In the genomic region with DNA sequence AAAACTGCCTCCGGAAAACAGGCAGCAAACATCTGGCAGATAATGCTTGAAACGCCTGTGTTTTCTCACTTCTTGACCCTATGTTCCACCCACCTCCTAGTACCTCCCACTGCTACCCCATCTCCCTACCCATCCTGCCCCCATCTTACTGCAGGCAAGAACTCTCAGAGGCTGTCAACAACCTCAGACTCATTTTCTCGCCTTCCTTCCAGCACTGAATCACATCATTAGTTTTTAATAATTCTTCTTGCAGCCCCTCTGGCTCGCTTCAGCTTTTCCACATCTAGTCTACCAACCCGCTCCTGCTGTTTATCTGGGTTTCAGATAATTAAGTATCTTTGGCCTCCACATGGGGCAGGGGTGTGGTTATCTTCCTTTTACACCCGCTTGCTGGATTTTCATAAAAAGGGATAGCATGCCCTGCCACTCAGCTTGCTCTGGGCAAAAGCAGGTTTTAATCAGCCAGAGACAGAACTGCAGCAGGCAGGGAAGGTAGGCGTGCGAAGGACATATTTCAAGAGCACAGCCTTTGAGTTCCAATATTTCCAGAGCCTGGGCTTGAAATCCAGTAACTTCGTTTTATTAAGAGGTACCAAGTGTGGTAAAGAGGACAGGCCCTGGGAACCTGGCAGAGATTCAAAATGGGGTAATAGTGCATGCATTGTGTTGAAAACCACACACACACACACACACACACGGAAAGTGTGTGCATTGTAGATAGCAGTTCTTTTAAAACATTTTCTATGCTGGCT, we compare ENCODE assay signal across 12 cellular contexts.
DNase-seq lines count a peak whose midpoint lies in the region; ATAC-seq and TF ChIP-seq lines count a peak whose summit lies in the region.
"Had no signal": no experiment of that assay in that cellular context is flagged by ENCODE, and none has a peak within 500 bp of the region (broad histone marks: within the 10 kb centered on the region; RNA-seq: fewer than 3 reads in every experiment).

No MANE protein-coding gene starts in this region.

- no peak overlapping the region for H3K14ac ChIP-seq in mesenchymal stem cell (ENCODE audit: low read length in 2 of 2)

- peak overlapping the region; percentile 32 for H3K9ac ChIP-seq in mesenchymal stem cell (ENCODE audit: low read length)

- H3K9me3 ChIP-seq in esophagus (ENCODE audit: control insufficient read depth in 2 of 2, insufficient read depth in 1 of 2, low read depth in 1 of 2, low read length in 1 of 2) (no peaks in the 10 kb centered on the region), mesenchymal stem cell (ENCODE audit: control insufficient read depth, low read length) (no peaks in the 10 kb centered on the region), upper lobe of right lung (no peaks in the 10 kb centered on the region)

- H2AK5ac ChIP-seq in mesenchymal stem cell (ENCODE audit: low read length, severe bottlenecking) = no peak overlapping the region

- 62 to 65% methylated on average over 10 of the region's 10 CpGs for WGBS in esophagus, 2 donors
- 58% methylated on average over 8 of the region's 10 CpGs for WGBS in mesenchymal stem cell

- no peaks in the 10 kb centered on the region for H3K9me3 Mint-ChIP-seq in activated naive CD4-positive, alpha-beta T cell treated with anti-CD3 and anti-CD28 coated beads, Interleukin-2, amount 50 U/mL, for 24 hours

- H3K27ac ChIP-seq in esophagus (ENCODE audit: low read depth in 2 of 2, low read length in 1 of 2) = peak overlapping the region; percentile 42 to 45
- H3K27ac ChIP-seq in mesenchymal stem cell (ENCODE audit: low read length, poor library complexity, severe bottlenecking) = no peak overlapping the region
- peak overlapping the region; percentile 40 for H3K27ac ChIP-seq in upper lobe of right lung

- no peak for ATAC-seq in upper lobe of right lung
- no peak for ATAC-seq in HG02678 (IDR thresholded peaks at IDR 0.05; ENCODE audit: unreplicated experiment)
- no peak for ATAC-seq in HG03175 (IDR thresholded peaks at IDR 0.05; ENCODE audit: unreplicated experiment)
- ATAC-seq: naive thymus-derived CD8-positive, alpha-beta T cell had no signal

- no peak overlapping the region for H3K4ac ChIP-seq in mesenchymal stem cell (ENCODE audit: low read depth in 1 of 2, low read length in 2 of 2)

- H3K27me3 ChIP-seq in esophagus (ENCODE audit: control insufficient read depth in 1 of 2, insufficient read depth in 2 of 2, low read length in 2 of 2) = no peaks in the 10 kb centered on the region
- H3K27me3 ChIP-seq in mesenchymal stem cell (ENCODE audit: control insufficient read depth in 1 of 2, insufficient read depth in 1 of 2, low read length in 2 of 2) = no peaks in the 10 kb centered on the region
- H3K27me3 ChIP-seq in upper lobe of right lung = no peaks in the 10 kb centered on the region

- H2BK15ac ChIP-seq in mesenchymal stem cell (ENCODE audit: low read depth, poor library complexity, severe bottlenecking) = no peak overlapping the region

- no peak overlapping the region for H4K91ac ChIP-seq in mesenchymal stem cell (ENCODE audit: low read length)

- H3K36me3 ChIP-seq in esophagus (ENCODE audit: control insufficient read depth in 2 of 2, insufficient read depth in 2 of 2, low read length in 1 of 2) = no peaks in the 10 kb centered on the region
- peaks cover 5 to 62% of the 10 kb centered on the region in 2 experiments for H3K36me3 ChIP-seq in mesenchymal stem cell (ENCODE audit: control insufficient read depth in 1 of 2, insufficient read depth in 2 of 2, low read depth in 1 of 2, low read length in 2 of 2)
- no peaks in the 10 kb centered on the region for H3K36me3 ChIP-seq in upper lobe of right lung

- no peak overlapping the region for H2BK120ac ChIP-seq in mesenchymal stem cell (ENCODE audit: low read depth, low read length)

- H3K79me1 ChIP-seq in mesenchymal stem cell (replicated peaks; ENCODE audit: low read length, poor library complexity, severe bottlenecking) = peaks cover 29% of the 10 kb centered on the region

- H3K36me3 Mint-ChIP-seq in activated naive CD4-positive, alpha-beta T cell treated with anti-CD3 and anti-CD28 coated beads, Interleukin-2, amount 50 U/mL, for 24 hours = no peaks in the 10 kb centered on the region
- H3K36me3 Mint-ChIP-seq: naive thymus-derived CD8-positive, alpha-beta T cell had no signal

- no peak overlapping the region for H3K23ac ChIP-seq in mesenchymal stem cell (ENCODE audit: low read length in 2 of 2)

- intact Hi-C loops in upper lobe of right lung (cut with DNase I) = no loop called here

- H3K4me1 Mint-ChIP-seq in activated naive CD4-positive, alpha-beta T cell treated with anti-CD3 and anti-CD28 coated beads, Interleukin-2, amount 50 U/mL, for 24 hours = peaks cover 22% of the 10 kb centered on the region

- DNase-seq in activated naive CD4-positive, alpha-beta T cell (lab: John Stamatoyannopoulos, UW) = no peak
- DNase-seq in mesenchymal stem cell (peak; percentile 43), upper lobe of right lung (no peak), NCI-H187 treated with DMSO at 0.1 percent for 48 hours (lab: John Stamatoyannopoulos, UW) (no peak)
- DNase-seq: activated CD4-positive, alpha-beta T cell treated with anti-CD3 and anti-CD28 coated beads for 1 hour; naive thymus-derived CD8-positive, alpha-beta T cell; SHP77; stimulated activated CD4-positive, alpha-beta T cell treated with anti-CD3 and anti-CD28 coated beads, Interleukin-12 subunit alpha, Interleukin-12 subunit beta, amount 100 ng/mL, for 4 hours had no signal

- H3K4me3 Mint-ChIP-seq in activated naive CD4-positive, alpha-beta T cell treated with anti-CD3 and anti-CD28 coated beads, Interleukin-2, amount 50 U/mL, for 24 hours = no peak overlapping the region
- H3K4me3 Mint-ChIP-seq: naive thymus-derived CD8-positive, alpha-beta T cell had no signal

- no peak overlapping the region for H2AFZ ChIP-seq in mesenchymal stem cell (ENCODE audit: low read depth, low read length)

- H3K27ac Mint-ChIP-seq in activated naive CD4-positive, alpha-beta T cell treated with anti-CD3 and anti-CD28 coated beads, Interleukin-2, amount 50 U/mL, for 24 hours = peak overlapping the region; percentile 25

- no peaks in the 10 kb centered on the region for H3K27me3 Mint-ChIP-seq in activated naive CD4-positive, alpha-beta T cell treated with anti-CD3 and anti-CD28 coated beads, Interleukin-2, amount 50 U/mL, for 24 hours

- H3K4me1 ChIP-seq in esophagus (ENCODE audit: control insufficient read depth in 2 of 2, insufficient read depth in 2 of 2, low read length in 1 of 2) (peaks cover 0 to 4% of the 10 kb centered on the region in 2 donors), mesenchymal stem cell (ENCODE audit: control insufficient read depth, insufficient read depth, low read depth, low read length) (peaks cover 13% of the 10 kb centered on the region), upper lobe of right lung (peaks cover 20% of the 10 kb centered on the region)

- H3K4me2 ChIP-seq in mesenchymal stem cell (ENCODE audit: low read length, poor library complexity, severe bottlenecking) = no peak overlapping the region

- no peak overlapping the region for H4K8ac ChIP-seq in mesenchymal stem cell (ENCODE audit: low read length)

- TF ChIP-seq CTCF in upper lobe of right lung (IDR thresholded peaks at IDR 0.05) = no peak

- peak overlapping the region; percentile 16 to 87 for H3K18ac ChIP-seq in mesenchymal stem cell (ENCODE audit: low read depth in 1 of 2, low read length in 2 of 2)

- H3K4me3 ChIP-seq in esophagus (ENCODE audit: low read depth in 1 of 2, low read length in 2 of 2) (no peak overlapping the region), mesenchymal stem cell (ENCODE audit: insufficient read depth in 1 of 2, low read depth in 1 of 2, low read length in 2 of 2) (no peak overlapping the region), upper lobe of right lung (no peak overlapping the region)

- H2BK12ac ChIP-seq in mesenchymal stem cell (ENCODE audit: low read length in 2 of 2) = peak overlapping the region; percentile 29 to 54

- no peak overlapping the region for H2BK5ac ChIP-seq in mesenchymal stem cell (ENCODE audit: low read depth, low read length, poor library complexity, severe bottlenecking)
